Comparison of ENCODE assay signal across 8 cellular contexts in genomic region chrX:16484338-16484737, GRCh38.
DNase-seq lines count a peak whose midpoint lies in the region; ATAC-seq and TF ChIP-seq lines count a peak whose summit lies in the region.

No MANE protein-coding gene starts in this region.

- H3K9ac ChIP-seq in IMR-90 (ENCODE audit: low read depth, low read length): no peak overlapping the region

- DNase-seq in ACHN (peak; percentile 60), IMR-90 (peak; percentile 97), activated T-helper 1 cell treated with Interleukin-2 at 50 U/mL for 16 hours (ENCODE audit: low read depth) (peak; percentile 3), kidney epithelial cell (ENCODE audit: low read depth) (peak; percentile 84), NCI-H345 treated with DMSO at 0.1 percent for 48 hours (lab: John Stamatoyannopoulos, UW; ENCODE audit: unreplicated experiment) (no peak), ovary (no peak), NCI-H2227 (lab: John Stamatoyannopoulos, UW; ENCODE audit: unreplicated experiment) (no peak)

- H4K5ac ChIP-seq in IMR-90 (ENCODE audit: low read depth, low read length): peak overlapping the region; percentile 38; the same call in 1 of the 2 replicates

- TF ChIP-seq RAD21 in IMR-90 (IDR thresholded peaks at IDR 0.05; ENCODE audit: low read length): no peak

- H3K9me1 ChIP-seq in IMR-90 (ENCODE audit: insufficient read depth, low read length): no peaks in the 10 kb centered on the region

- H2AFZ ChIP-seq in IMR-90 (replicated peaks; ENCODE audit: low read length, poor library complexity): no peak overlapping the region

- POLR2A ChIA-PET in IMR-90 (lab: Charles Lee; ENCODE audit: unreplicated experiment): interaction anchor here (0.6 kb wide), 1 partner anchor 370 kb away, joined by 3 read pairs; no protein-coding TSS in a partner anchor

- peak overlapping the region; percentile 85; the same call in 1 of the 2 replicates for H3K4ac ChIP-seq in IMR-90 (ENCODE audit: low read depth, low read length)

- TF ChIP-seq POLR2A in IMR-90 (IDR thresholded peaks at IDR 0.05; ENCODE audit: low read depth, low read length) (no peak), ovary (IDR thresholded peaks at IDR 0.05) (no peak)

- no peak for TF ChIP-seq EP300 in ovary (IDR thresholded peaks at IDR 0.05)

- H3K27me3 ChIP-seq in IMR-90 (ENCODE audit: control insufficient read depth, insufficient read depth, low read length) (no peaks in the 10 kb centered on the region), kidney epithelial cell (ENCODE audit: control insufficient read depth, insufficient read depth, low read length) (no peaks in the 10 kb centered on the region), ovary (no peaks in the 10 kb centered on the region)

- H3K36me3 ChIP-seq in IMR-90 (ENCODE audit: control insufficient read depth, insufficient read depth, low read length): no peaks in the 10 kb centered on the region
- no peaks in the 10 kb centered on the region for H3K36me3 ChIP-seq in kidney epithelial cell (ENCODE audit: control insufficient read depth, insufficient read depth, low read length)
- no peaks in the 10 kb centered on the region for H3K36me3 ChIP-seq in ovary

- in situ Hi-C loops in ACHN (cut with HindIII; ENCODE audit: low pct_ligation_motif_present, low pct_unique_long_range_greater_than_20kb, low sequenced_read_pairs): no loop called here
- in situ Hi-C loops in IMR-90 (cut with MboI; ENCODE audit: low sequenced_read_pairs): no loop called here

- H3K56ac ChIP-seq in IMR-90 (ENCODE audit: extremely low read depth, insufficient read depth, low read length): peak overlapping the region; percentile 2; the same call in 1 of the 2 replicates

- H4K20me1 ChIP-seq in IMR-90 (ENCODE audit: insufficient read depth, low read length): no peaks in the 10 kb centered on the region

- H2BK5ac ChIP-seq in IMR-90 (ENCODE audit: low read depth, low read length, poor library complexity, severe bottlenecking): peak overlapping the region; percentile 77

- intact Hi-C loops in IMR-90 (cut with micrococcal nuclease): no loop called here
- intact Hi-C loops in ovary (cut with DNase I): no loop called here

- CTCF ChIA-PET in IMR-90 (lab: Yijun Ruan, JAX): no interaction called here

- H3K4me2 ChIP-seq in IMR-90 (ENCODE audit: low read depth, low read length): no peak overlapping the region

- no peak overlapping the region for H2BK15ac ChIP-seq in IMR-90 (ENCODE audit: low read depth, low read length)

- peak overlapping the region; percentile 96 for H2BK20ac ChIP-seq in IMR-90 (ENCODE audit: low read depth, low read length)

- peak; percentile 91 for ATAC-seq in IMR-90 (ENCODE audit: low read depth)
- no peak for ATAC-seq in GM19035 (IDR thresholded peaks at IDR 0.05; ENCODE audit: unreplicated experiment)

- H3K4me3 ChIP-seq in IMR-90 (ENCODE audit: insufficient read depth, low read depth, low read length) (no peak overlapping the region), kidney epithelial cell (ENCODE audit: low read depth, low read length) (no peak overlapping the region), ovary (no peak overlapping the region)

- H2BK120ac ChIP-seq in IMR-90 (ENCODE audit: low read depth, low read length): peak overlapping the region; percentile 91; the same call in 1 of the 2 replicates

- H3K4me1 ChIP-seq in IMR-90 (ENCODE audit: control insufficient read depth, insufficient read depth, low read length) (peaks cover 4% of the 10 kb centered on the region; the same call in 1 of the 2 replicates), ovary (ENCODE audit: insufficient read depth) (no peaks in the 10 kb centered on the region)

- peak overlapping the region; percentile 92; the same call in 1 of the 2 replicates for H2AK5ac ChIP-seq in IMR-90 (ENCODE audit: low read depth, low read length)

- H3K9me3 ChIP-seq in IMR-90 (ENCODE audit: control insufficient read depth, insufficient read depth, low read length) (no peaks in the 10 kb centered on the region), ovary (no peaks in the 10 kb centered on the region)

- peak overlapping the region; percentile 6 to 74; a peak in 1 of 4 replicates for H4K8ac ChIP-seq in IMR-90 (ENCODE audit: low read depth in 2 of 2, low read length in 2 of 2)

- no peaks in the 10 kb centered on the region for H3K79me1 ChIP-seq in IMR-90 (ENCODE audit: low read depth in 1 of 2, low read length in 2 of 2)

- H3K18ac ChIP-seq in IMR-90 (ENCODE audit: low read depth, low read length): peak overlapping the region; percentile 77; the same call in 1 of the 2 replicates

- no peak overlapping the region for H4K91ac ChIP-seq in IMR-90 (ENCODE audit: insufficient read depth, low read depth, low read length)

- H3K27ac ChIP-seq in IMR-90 (ENCODE audit: insufficient read depth, low read length) (no peak overlapping the region), ovary (no peak overlapping the region)

- H3K23ac ChIP-seq in IMR-90 (ENCODE audit: low read depth, low read length): peak overlapping the region; percentile 89; the same call in 1 of the 2 replicates

- H3K14ac ChIP-seq in IMR-90 (replicated peaks; ENCODE audit: low read depth, low read length): peak overlapping the region; percentile 85

- BruUV-seq in IMR-90 (replicated peaks; lab: Mats Ljungman, UMichigan): no TSS peak

- H2AK9ac ChIP-seq in IMR-90 (replicated peaks; ENCODE audit: low read depth, low read length, poor library complexity): no peak overlapping the region

- no peak for TF ChIP-seq CTCF in IMR-90 (conservative IDR thresholded peaks at IDR 0.05; ENCODE audit: low read depth, low read length)
- TF ChIP-seq CTCF in kidney epithelial cell (IDR thresholded peaks at IDR 0.05; ENCODE audit: insufficient read depth, low read length, poor library complexity, severe bottlenecking): no peak
- TF ChIP-seq CTCF in ovary (IDR thresholded peaks at IDR 0.05): no peak

- dilution Hi-C loops in IMR-90 (cut with HindIII; ENCODE audit: low sequenced_read_pairs, unreplicated experiment): no loop called here

TF ChIP-seq in IMR-90, 13 proteins besides CTCF, POLR2A, EP300 and RAD21:
- TF ChIP-seq MXI1 (IDR thresholded peaks at IDR 0.05; ENCODE audit: borderline replicate concordance, low read depth, low read length) (no peak), MAFK (IDR thresholded peaks at IDR 0.05; ENCODE audit: low read depth, low read length) (no peak), CHD1 (IDR thresholded peaks at IDR 0.05; ENCODE audit: low read depth, low read length) (no peak), RFX5 (IDR thresholded peaks at IDR 0.05; ENCODE audit: low read depth, low read length) (no peak), RCOR1 (IDR thresholded peaks at IDR 0.05; ENCODE audit: insufficient replicate concordance, low read length) (peak; percentile 26), NFE2L2 (IDR thresholded peaks at IDR 0.05; ENCODE audit: low read depth, low read length) (peak; percentile 22; the same call in 1 of the 2 replicates), SMC3 (IDR thresholded peaks at IDR 0.05; ENCODE audit: low read depth, low read length) (no peak), BHLHE40 (IDR thresholded peaks at IDR 0.05; ENCODE audit: low read depth, low read length) (no peak), CEBPB (IDR thresholded peaks at IDR 0.05; ENCODE audit: low read depth, low read length) (no peak), MAZ (IDR thresholded peaks at IDR 0.05; ENCODE audit: borderline replicate concordance, low read depth, low read length) (no peak), FOS (IDR thresholded peaks at IDR 0.05; ENCODE audit: low read depth, low read length) (peak; percentile 69), ELK1 (IDR thresholded peaks at IDR 0.05; ENCODE audit: borderline replicate concordance, low read depth, low read length) (no peak)
- TF ChIP-seq, protein P1, sequence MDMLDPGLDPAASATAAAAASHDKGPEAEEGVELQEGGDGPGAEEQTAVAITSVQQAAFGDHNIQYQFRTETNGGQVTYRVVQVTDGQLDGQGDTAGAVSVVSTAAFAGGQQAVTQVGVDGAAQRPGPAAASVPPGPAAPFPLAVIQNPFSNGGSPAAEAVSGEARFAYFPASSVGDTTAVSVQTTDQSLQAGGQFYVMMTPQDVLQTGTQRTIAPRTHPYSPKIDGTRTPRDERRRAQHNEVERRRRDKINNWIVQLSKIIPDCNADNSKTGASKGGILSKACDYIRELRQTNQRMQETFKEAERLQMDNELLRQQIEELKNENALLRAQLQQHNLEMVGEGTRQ (IDR thresholded peaks at IDR 0.05; ENCODE audit: low read depth, low read length): no peak

Comparison
In these comparisons a context has a peak if more than half of its experiments do, and no peak if none do; other contexts are left out.
1. DNase-seq: peak in ACHN (single experiment), IMR-90 (single experiment), activated T-helper 1 cell treated with Interleukin-2 at 50 U/mL for 16 hours (single experiment) and kidney epithelial cell (single experiment); none in NCI-H345 treated with DMSO at 0.1 percent for 48 hours (single experiment), ovary (0 of 5) and NCI-H2227 (single experiment).